Comparison of ENCODE assay signal across 30 cellular contexts in genomic region chr1:119547805-119548204, GRCh38. TPM values are rescaled to one million over a fixed set of nuclear protein-coding genes. Genes with fewer than 3 reads are reported as not detected.
DNase-seq lines count a peak whose midpoint lies in the region; ATAC-seq, FAIRE-seq and TF ChIP-seq lines count a peak whose summit lies in the region.
"Had no signal": no experiment of that assay in that cellular context is flagged by ENCODE, and none has a peak within 500 bp of the region (broad histone marks: within the 10 kb centered on the region; RNA-seq: fewer than 3 reads in every experiment).

No MANE protein-coding gene starts in this region.

- no peaks in the 10 kb centered on the region for H3K36me3 ChIP-seq in H1 (ENCODE audit: control insufficient read depth in 2 of 4, insufficient read depth in 4 of 4, low read length in 3 of 4)
- H3K36me3 ChIP-seq in body of pancreas (replicated peaks in 1 of 2; ENCODE audit: insufficient read depth in 1 of 2, low read depth in 2 of 2) = no peaks in the 10 kb centered on the region
- H3K36me3 ChIP-seq: BE2C, BLaER1 had no signal

- no peak overlapping the region for H4K5ac ChIP-seq in H1 (ENCODE audit: insufficient read length, low read depth, low read length)

- no peak overlapping the region for H2BK5ac ChIP-seq in H1 (ENCODE audit: low read depth, low read length)

- H3K23ac ChIP-seq in H1 (ENCODE audit: insufficient read length) = no peak overlapping the region

- H3K4me3 ChIP-seq in H1 (ENCODE audit: extremely low read depth in 1 of 4, insufficient read depth in 2 of 4, low read depth in 3 of 4, low read length in 4 of 4) (no peak overlapping the region), body of pancreas (no peak overlapping the region)
- H3K4me3 ChIP-seq: BLaER1, GM12878 had no signal

- H3K4me1 ChIP-seq in H1 (replicated peaks in 1 of 4; ENCODE audit: control insufficient read depth in 3 of 4, insufficient read depth in 4 of 4, low read length in 3 of 4) (no peaks in the 10 kb centered on the region), body of pancreas (peaks cover 31% of the 10 kb centered on the region)
- H3K4me1 ChIP-seq: BE2C, BLaER1 had no signal

- 86% methylated on average over 7 of the region's 7 CpGs; no CpG with 5 or more reads in 1 of the 2 experiments for WGBS in H1 (ENCODE audit: extremely low coverage in 1 of 2, insufficient coverage in 1 of 2, insufficient read length in 1 of 2, insufficient replicate concordance in 2 of 2, low coverage in 1 of 2, low lambda C conversion rate in 2 of 2, missing lambda C conversion rate in 1 of 2), 2 experiments
- whole genome bisulfite sequencing in body of pancreas, 2 donors = 88 to 90% methylated on average over 7 of the region's 7 CpGs

- no peak overlapping the region for H2AK5ac ChIP-seq in H1 (ENCODE audit: low read depth, low read length)

- H2BK12ac ChIP-seq in H1 (ENCODE audit: low read depth, low read length) = no peak overlapping the region

- no peak for TF ChIP-seq EP300 in H1 (IDR thresholded peaks at IDR 0.05; ENCODE audit: borderline replicate concordance in 1 of 2, low read depth in 2 of 2, low read length in 2 of 2)

- no peak overlapping the region for H2AFZ ChIP-seq in H1 (ENCODE audit: low read length)

- DNase-seq in H1 (ENCODE audit: low read depth in 1 of 2, low spot score in 2 of 2) = no peak
- DNase-seq in islet precursor cell = peak; percentile 38
- DNase-seq in T-helper 9 cell = no peak
- no peak for DNase-seq in body of pancreas
- no peak for DNase-seq in foreskin melanocyte
- DNase-seq: 8988T; ACHN; BE2C; C1 segment of cervical spinal cord; CD4-positive, alpha-beta memory T cell; CD4-positive, CD25-positive, alpha-beta regulatory T cell; CD8-positive, alpha-beta memory T cell; COR-L47; DMS 273 treated with DMSO at 0.1 percent for 48 hours; DMS153; DMS53; DMS79; DND-41; EL; GDM1 had no signal

- H3K27me3 ChIP-seq in H1 (replicated peaks in 1 of 4; ENCODE audit: control insufficient read depth in 3 of 4, extremely low read depth in 1 of 4, insufficient read depth in 3 of 4, low read length in 3 of 4) (no peaks in the 10 kb centered on the region), body of pancreas (no peaks in the 10 kb centered on the region)
- H3K27me3 ChIP-seq: BE2C, BLaER1 had no signal

- H4K91ac ChIP-seq in H1 (replicated peaks; ENCODE audit: insufficient read length, low read length) = no peak overlapping the region

- intact Hi-C loops in body of pancreas (cut with DNase I) = no loop called here

- no peaks in the 10 kb centered on the region for H3K79me1 ChIP-seq in H1 (ENCODE audit: low read depth, low read length)

- TF ChIP-seq CTCF in H1 (IDR thresholded peaks at IDR 0.05; ENCODE audit: control extremely low read depth in 1 of 3, insufficient read depth in 1 of 3, low read depth in 1 of 3, low read length in 3 of 3) (no peak), body of pancreas (IDR thresholded peaks at IDR 0.05) (no peak)

- H3K9ac ChIP-seq in H1 (replicated peaks in 1 of 4; ENCODE audit: extremely low read depth in 1 of 4, low read depth in 3 of 4, low read length in 3 of 4) = no peak overlapping the region
- H3K9ac ChIP-seq: BLaER1 had no signal

- H3K14ac ChIP-seq in H1 (ENCODE audit: insufficient read length) = no peak overlapping the region

- TF ChIP-seq RAD21 in H1 (IDR thresholded peaks at IDR 0.05 in 1 of 2, conservative IDR thresholded peaks at IDR 0.05 in 1 of 2; ENCODE audit: low read depth in 2 of 2, low read length in 2 of 2) = no peak

- H3K9me3 ChIP-seq in H1 (ENCODE audit: insufficient read depth in 2 of 2, low read depth in 1 of 2, low read length in 1 of 2) (no peaks in the 10 kb centered on the region), body of pancreas (no peaks in the 10 kb centered on the region)
- H3K9me3 ChIP-seq: BE2C, BLaER1 had no signal

- no peak overlapping the region for H3K4ac ChIP-seq in H1 (replicated peaks; ENCODE audit: insufficient read length, low read depth, low read length)

- H3K23me2 ChIP-seq in H1 (ENCODE audit: low read depth, low read length) = no peaks in the 10 kb centered on the region

- H3K27ac ChIP-seq in H1 (ENCODE audit: low read depth, low read length) (no peak overlapping the region), body of pancreas (no peak overlapping the region)
- H3K27ac ChIP-seq: BLaER1 had no signal

- no peak overlapping the region for H3K4me2 ChIP-seq in H1 (ENCODE audit: insufficient read depth in 1 of 2, low read depth in 2 of 2, low read length in 2 of 2)
- H3K4me2 ChIP-seq: BLaER1 had no signal

- H4K8ac ChIP-seq in H1 (ENCODE audit: extremely low read depth, insufficient read depth, low read length) = no peak overlapping the region

- ATAC-seq in body of pancreas = no peak
- ATAC-seq: GM12878 had no signal

- no peak overlapping the region for H3K18ac ChIP-seq in H1 (ENCODE audit: extremely low read depth, low read length)

- no peak for FAIRE-seq in H1 (lab: Jason Lieb, UNC)
- FAIRE-seq: A204.1, GM12878, GM12892, GM19239 had no signal

- H3K56ac ChIP-seq in H1 (replicated peaks; ENCODE audit: insufficient read length, low read depth, low read length) = no peak overlapping the region

- H2BK120ac ChIP-seq in H1 (replicated peaks; ENCODE audit: low read depth, low read length) = no peak overlapping the region

- CTCF ChIA-PET in H1 (lab: Charles Lee; ENCODE audit: partially characterized antibody) = interaction anchor here (0.6 to 2.4 kb wide), 13 partner anchors 8 to 682 kb away, joined by 3 to 10 read pairs (median 4); no protein-coding TSS in a partner anchor

- TF ChIP-seq POLR2A in H1 (IDR thresholded peaks at IDR 0.05; ENCODE audit: control extremely low read depth in 1 of 2, low read depth in 2 of 2, low read length in 2 of 2) (no peak), body of pancreas (IDR thresholded peaks at IDR 0.05) (no peak)

- H4K20me1 ChIP-seq in H1 (replicated peaks in 1 of 2; ENCODE audit: control insufficient read depth in 1 of 2, insufficient read depth in 2 of 2, low read length in 2 of 2) = no peaks in the 10 kb centered on the region
- H4K20me1 ChIP-seq: BLaER1 had no signal

- POLR2A ChIA-PET in H1 (lab: Charles Lee; ENCODE audit: partially characterized antibody) = no interaction called here

- no peaks in the 10 kb centered on the region for H3K79me2 ChIP-seq in H1 (ENCODE audit: control insufficient read depth in 1 of 2, insufficient read depth in 2 of 2, low read length in 2 of 2)

- H2BK15ac ChIP-seq in H1 (ENCODE audit: low read length) = no peak overlapping the region

- no peak overlapping the region for H2BK20ac ChIP-seq in H1 (ENCODE audit: low read length)

TF ChIP-seq in H1, 55 proteins besides CTCF, POLR2A, EP300 and RAD21:
- TF ChIP-seq SIN3A (conservative IDR thresholded peaks at IDR 0.05 in 1 of 2, IDR thresholded peaks at IDR 0.05 in 1 of 2; ENCODE audit: low read depth in 1 of 2, low read length in 2 of 2) (no peak), MAX (IDR thresholded peaks at IDR 0.05) (0 out of 2 replicates have a peak, but pooled peaks have one; percentile 19), PHF8 (conservative IDR thresholded peaks at IDR 0.05; ENCODE audit: low read depth, low read length) (no peak), CBX5 (IDR thresholded peaks at IDR 0.05; ENCODE audit: low read depth, low read length) (no peak), TCF12 (IDR thresholded peaks at IDR 0.05; ENCODE audit: low read depth, low read length) (no peak), E2F6 (IDR thresholded peaks at IDR 0.05) (peak; percentile 50)

RNA-seq across cellular contexts. Expression of gene HSD3B1, which starts 40.8 kb away (rescaled TPM):
- not detected in 2 replicates for total RNA-seq in H1 (2021; fragmentation: NEBNext Ultra II Directional; extraction: Animal tissue kit (Norgen Biotek cat#: 25700))
- polyA plus RNA-seq in H1 (2011; rRNA removed) = not detected in 2 replicates
- polyA plus RNA-seq in H1 (2011; cell fraction: cytosol; rRNA removed) = not detected
- not detected for polyA plus RNA-seq in H1 (2011; cell fraction: nucleus; rRNA removed)
- not detected in 4 replicates for polyA plus RNA-seq in H1 (2012, experiment 1 of 2)
- polyA plus RNA-seq in H1 (2012, experiment 2 of 2) = not detected
- polyA plus RNA-seq in H1 (2013, experiment 1 of 2) = not detected
- polyA plus RNA-seq in H1 (2013, experiment 2 of 2) = not detected
- not detected in 2 replicates for polyA minus RNA-seq in H1 (2011; rRNA and poly(A)+ RNA removed)
- not detected for polyA minus RNA-seq in H1 (2011; cell fraction: cytosol; rRNA and poly(A)+ RNA removed)
- not detected for polyA minus RNA-seq in H1 (2011; cell fraction: nucleus; rRNA and poly(A)+ RNA removed)
- not detected for total RNA-seq in body of pancreas
- total RNA-seq: A673; CD4-positive, alpha-beta memory T cell; CD4-positive, CD25-positive, alpha-beta regulatory T cell; CD8-positive, alpha-beta memory T cell; Daoy; G401; GM12878 had no signal
- polyA plus RNA-seq: AG04450; CD14-positive monocyte; CD4-positive, alpha-beta memory T cell; CD4-positive, CD25-positive, alpha-beta regulatory T cell; CD8-positive, alpha-beta memory T cell; GM12878 had no signal
